Comparison of ENCODE assay signal across 31 cellular contexts in genomic region chr10:22899307-22899706, GRCh38. TPM values are rescaled to one million over a fixed set of nuclear protein-coding genes. Genes with fewer than 3 reads are reported as not detected.
"Had no signal": no experiment of that assay in that cellular context is flagged by ENCODE, and none has a peak within 500 bp of the region (broad histone marks: within the 10 kb centered on the region; RNA-seq: fewer than 3 reads in every experiment).

No MANE protein-coding gene starts in this region.

- H3K4me3 ChIP-seq: ovary, psoas muscle, stomach, thoracic aorta, thyroid gland, tibial nerve, upper lobe of left lung, vagina had no signal

- H3K27ac Mint-ChIP-seq: naive thymus-derived CD8-positive, alpha-beta T cell; natural killer cell treated with Interleukin-12 subunit alpha and Interleukin-12 subunit beta and Interleukin-15 and Interleukin-18, amount 100 ng/mL, for 72 hours; nephron progenitor cell; progenitor cell of endocrine pancreas; stimulated activated effector memory CD8-positive, alpha-beta T cell treated with anti-CD3 and anti-CD28 coated beads, Interleukin-12 subunit alpha, Interleukin-12 subunit beta, amount 100 ng/mL, for 72 hours; stimulated activated naive B cell treated with anti-CD40 and anti-IgM and Interleukin-4, amounts not matched to agents 10 μg/mL and 1 μg/mL and 100 μg/mL, for 72 hours; stimulated activated naive CD8-positive, alpha-beta T cell treated with anti-CD3 and anti-CD28 coated beads, Interleukin-15, Interleukin-2, amounts not matched to agents 100 ng/mL and 50 ng/mL, for 24 hours had no signal

- FAIRE-seq: small intestine, urothelium cell line had no signal

- H3K27me3 ChIP-seq: ovary, stomach, thyroid gland, tibial nerve, upper lobe of left lung, vagina had no signal

- H3K79me2 ChIP-seq: parathyroid adenoma had no signal

- H3K9ac ChIP-seq: parathyroid adenoma had no signal

- H3K27ac ChIP-seq: ovary, parathyroid adenoma, psoas muscle, stomach, thoracic aorta, thyroid gland, tibial nerve, upper lobe of left lung, vagina had no signal

- H3K27me3 Mint-ChIP-seq: naive thymus-derived CD8-positive, alpha-beta T cell; natural killer cell treated with Interleukin-12 subunit alpha and Interleukin-12 subunit beta and Interleukin-15 and Interleukin-18, amount 100 ng/mL, for 72 hours; progenitor cell of endocrine pancreas; stimulated activated naive CD8-positive, alpha-beta T cell treated with anti-CD3 and anti-CD28 coated beads, Interleukin-15, Interleukin-2, amounts not matched to agents 100 ng/mL and 50 ng/mL, for 24 hours had no signal

- H3K36me3 ChIP-seq: ovary, stomach, thoracic aorta, thyroid gland, tibial nerve, upper lobe of left lung, vagina had no signal

- H3K4me1 ChIP-seq: parathyroid adenoma, psoas muscle, stomach, thyroid gland, upper lobe of left lung, vagina had no signal

- H3K9me3 ChIP-seq: ovary, psoas muscle, stomach, thoracic aorta, thyroid gland, upper lobe of left lung, vagina had no signal

- DNase-seq: naive thymus-derived CD8-positive, alpha-beta T cell; nephron progenitor cell; occipital lobe; ovary; posterior cingulate gyrus; psoas muscle; right cardiac atrium; small intestine; stimulated activated CD4-positive, alpha-beta T cell treated with anti-CD3 and anti-CD28 coated beads, Interleukin-15, amount 100 ng/mL, for 24 hours; stimulated activated CD4-positive, alpha-beta T cell treated with anti-CD3 and anti-CD28 coated beads, Interleukin-2, amount 100 ng/mL, for 24 hours; stimulated activated CD4-positive, alpha-beta T cell treated with anti-CD3 and anti-CD28 coated beads, Interleukin-2, amount 100 ng/mL, for 48 hours; stimulated activated CD4-positive, alpha-beta T cell treated with anti-CD3 and anti-CD28 coated beads, Interleukin-4, amount 100 ng/mL, for 24 hours; stimulated activated naive B cell treated with anti-CD40 and anti-IgM and Interleukin-4, amounts not matched to agents 10 μg/mL and 1 μg/mL and 100 μg/mL, for 72 hours; stimulated activated naive CD4-positive, alpha-beta T cell treated with Interleukin-2 at 50 U/mL for 16 hours; stomach; thyroid gland; upper lobe of left lung had no signal

- H2AFZ ChIP-seq: parathyroid adenoma had no signal

- H3K4me3 Mint-ChIP-seq: naive thymus-derived CD8-positive, alpha-beta T cell; natural killer cell treated with Interleukin-12 subunit alpha and Interleukin-12 subunit beta and Interleukin-15 and Interleukin-18, amount 100 ng/mL, for 72 hours; nephron progenitor cell; neural crest cell; stimulated activated effector memory CD8-positive, alpha-beta T cell treated with anti-CD3 and anti-CD28 coated beads, Interleukin-12 subunit alpha, Interleukin-12 subunit beta, amount 100 ng/mL, for 72 hours; stimulated activated naive B cell treated with anti-CD40 and anti-IgM and Interleukin-4, amounts not matched to agents 10 μg/mL and 1 μg/mL and 100 μg/mL, for 72 hours; stimulated activated naive CD8-positive, alpha-beta T cell treated with anti-CD3 and anti-CD28 coated beads, Interleukin-15, Interleukin-2, amounts not matched to agents 100 ng/mL and 50 ng/mL, for 24 hours had no signal

- ATAC-seq: naive thymus-derived CD8-positive, alpha-beta T cell; natural killer cell treated with Interleukin-12 subunit alpha and Interleukin-12 subunit beta and Interleukin-15 and Interleukin-18, amount 100 ng/mL, for 72 hours; psoas muscle; right cardiac atrium; sciatic nerve; stimulated activated effector memory CD8-positive, alpha-beta T cell treated with anti-CD3 and anti-CD28 coated beads, Interleukin-12 subunit alpha, Interleukin-12 subunit beta, amount 100 ng/mL, for 72 hours; stimulated activated naive B cell treated with anti-CD40 and anti-IgM and Interleukin-4, amounts not matched to agents 10 μg/mL and 1 μg/mL and 100 μg/mL, for 72 hours had no signal

- H3K9me3 Mint-ChIP-seq: natural killer cell treated with Interleukin-12 subunit alpha and Interleukin-12 subunit beta and Interleukin-15 and Interleukin-18, amount 100 ng/mL, for 72 hours had no signal

- H3K36me3 Mint-ChIP-seq: stimulated activated effector memory CD8-positive, alpha-beta T cell treated with anti-CD3 and anti-CD28 coated beads, Interleukin-12 subunit alpha, Interleukin-12 subunit beta, amount 100 ng/mL, for 72 hours had no signal

- H3K4me1 Mint-ChIP-seq: naive thymus-derived CD8-positive, alpha-beta T cell; nephron progenitor cell; stimulated activated naive B cell treated with anti-CD40 and anti-IgM and Interleukin-4, amounts not matched to agents 10 μg/mL and 1 μg/mL and 100 μg/mL, for 72 hours had no signal

RNA-seq across cellular contexts. Expression of gene ARMC3, which starts 28.5 kb away (rescaled TPM):
- total RNA-seq: naive thymus-derived CD8-positive, alpha-beta T cell; natural killer cell treated with Interleukin-12 subunit alpha and Interleukin-12 subunit beta and Interleukin-15 and Interleukin-18, amount 100 ng/mL, for 72 hours; psoas muscle; right cardiac atrium; skeletal muscle tissue; stomach; subcutaneous adipose tissue; thoracic aorta; ureter; vagina had no signal
- polyA plus RNA-seq: naive thymus-derived CD8-positive, alpha-beta T cell; ovary; psoas muscle; right cardiac atrium; small intestine; stomach had no signal
